Comparison of ENCODE assay signal across 1 cellular context in the genomic region with DNA sequence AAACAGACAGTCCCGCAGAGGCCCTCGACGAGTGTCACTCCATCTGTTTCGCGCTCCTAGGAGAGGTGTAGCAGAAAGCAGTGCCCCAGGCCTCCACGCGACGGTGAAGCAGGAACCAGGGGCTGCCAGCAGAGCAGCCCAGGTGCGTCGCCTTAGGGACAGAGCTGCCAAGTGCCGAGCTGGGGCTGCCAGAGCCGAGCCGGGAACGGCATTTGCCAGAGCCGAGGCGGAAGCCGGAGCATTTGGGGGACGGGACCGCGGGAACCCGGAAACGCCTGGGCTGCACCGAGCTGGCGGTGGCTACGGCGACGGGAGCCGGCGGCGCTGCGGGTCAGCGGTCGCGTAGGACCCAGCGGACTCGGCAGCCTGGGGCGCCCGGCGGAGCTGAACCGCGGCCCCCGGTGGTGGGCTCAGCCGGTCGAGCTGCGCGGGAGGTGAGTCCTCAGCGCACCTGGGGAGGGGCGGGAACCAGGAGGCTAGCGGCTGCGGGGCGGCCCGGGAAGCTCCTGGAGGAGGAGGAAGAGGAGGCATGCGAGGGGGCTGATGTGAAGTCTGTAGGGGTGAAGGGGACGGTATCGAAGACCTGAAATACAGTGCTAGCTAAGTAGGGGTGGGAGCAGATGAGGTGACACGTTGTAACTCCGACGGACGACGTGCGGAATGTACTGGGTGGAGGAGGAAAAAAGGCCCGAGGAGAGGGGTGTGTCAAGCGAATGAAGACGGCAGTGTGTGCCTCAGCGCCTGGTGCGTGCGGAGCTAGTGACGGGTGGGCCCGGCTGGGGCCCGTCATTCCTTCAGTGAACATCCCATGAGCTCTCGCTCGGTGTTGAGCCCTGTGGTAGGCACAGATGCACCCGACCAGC.
A peak's percentile ranks its signal among the peaks of the same experiment; 100 is the strongest.
TF ChIP-seq lines count a peak whose summit lies in the region.

A gene (plus strand): TSS at position 268 of the 863 bp plus-strand sequence. CDS start 23,559 bp downstream, outside the sequence.

TF ChIP-seq in HepG2, 621 proteins besides CTCF, POLR2A, EP300 and RAD21 (continued from another document and continues in another):
- TF ChIP-seq, protein P1, sequence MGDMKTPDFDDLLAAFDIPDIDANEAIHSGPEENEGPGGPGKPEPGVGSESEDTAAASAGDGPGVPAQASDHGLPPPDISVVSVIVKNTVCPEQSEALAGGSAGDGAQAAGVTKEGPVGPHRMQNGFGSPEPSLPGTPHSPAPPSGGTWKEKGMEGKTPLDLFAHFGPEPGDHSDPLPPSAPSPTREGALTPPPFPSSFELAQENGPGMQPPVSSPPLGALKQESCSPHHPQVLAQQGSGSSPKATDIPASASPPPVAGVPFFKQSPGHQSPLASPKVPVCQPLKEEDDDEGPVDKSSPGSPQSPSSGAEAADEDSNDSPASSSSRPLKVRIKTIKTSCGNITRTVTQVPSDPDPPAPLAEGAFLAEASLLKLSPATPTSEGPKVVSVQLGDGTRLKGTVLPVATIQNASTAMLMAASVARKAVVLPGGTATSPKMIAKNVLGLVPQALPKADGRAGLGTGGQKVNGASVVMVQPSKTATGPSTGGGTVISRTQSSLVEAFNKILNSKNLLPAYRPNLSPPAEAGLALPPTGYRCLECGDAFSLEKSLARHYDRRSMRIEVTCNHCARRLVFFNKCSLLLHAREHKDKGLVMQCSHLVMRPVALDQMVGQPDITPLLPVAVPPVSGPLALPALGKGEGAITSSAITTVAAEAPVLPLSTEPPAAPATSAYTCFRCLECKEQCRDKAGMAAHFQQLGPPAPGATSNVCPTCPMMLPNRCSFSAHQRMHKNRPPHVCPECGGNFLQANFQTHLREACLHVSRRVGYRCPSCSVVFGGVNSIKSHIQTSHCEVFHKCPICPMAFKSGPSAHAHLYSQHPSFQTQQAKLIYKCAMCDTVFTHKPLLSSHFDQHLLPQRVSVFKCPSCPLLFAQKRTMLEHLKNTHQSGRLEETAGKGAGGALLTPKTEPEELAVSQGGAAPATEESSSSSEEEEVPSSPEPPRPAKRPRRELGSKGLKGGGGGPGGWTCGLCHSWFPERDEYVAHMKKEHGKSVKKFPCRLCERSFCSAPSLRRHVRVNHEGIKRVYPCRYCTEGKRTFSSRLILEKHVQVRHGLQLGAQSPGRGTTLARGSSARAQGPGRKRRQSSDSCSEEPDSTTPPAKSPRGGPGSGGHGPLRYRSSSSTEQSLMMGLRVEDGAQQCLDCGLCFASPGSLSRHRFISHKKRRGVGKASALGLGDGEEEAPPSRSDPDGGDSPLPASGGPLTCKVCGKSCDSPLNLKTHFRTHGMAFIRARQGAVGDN (CRISPR knock-in tag; IDR thresholded peaks at IDR 0.05): peak; percentile 99
- TF ChIP-seq, protein P2, sequence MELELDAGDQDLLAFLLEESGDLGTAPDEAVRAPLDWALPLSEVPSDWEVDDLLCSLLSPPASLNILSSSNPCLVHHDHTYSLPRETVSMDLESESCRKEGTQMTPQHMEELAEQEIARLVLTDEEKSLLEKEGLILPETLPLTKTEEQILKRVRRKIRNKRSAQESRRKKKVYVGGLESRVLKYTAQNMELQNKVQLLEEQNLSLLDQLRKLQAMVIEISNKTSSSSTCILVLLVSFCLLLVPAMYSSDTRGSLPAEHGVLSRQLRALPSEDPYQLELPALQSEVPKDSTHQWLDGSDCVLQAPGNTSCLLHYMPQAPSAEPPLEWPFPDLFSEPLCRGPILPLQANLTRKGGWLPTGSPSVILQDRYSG (CRISPR knock-in tag; IDR thresholded peaks at IDR 0.05): no peak
- no peak for TF ChIP-seq ZNF530 (CRISPR knock-in tag; IDR thresholded peaks at IDR 0.05; ENCODE audit: low read depth)
- 0 out of 2 replicates have a peak, but pooled peaks have one; percentile 85 for TF ChIP-seq ZNF333 (CRISPR knock-in tag; IDR thresholded peaks at IDR 0.05; ENCODE audit: borderline replicate concordance)
- peak; percentile 79 for TF ChIP-seq ETV5 (CRISPR knock-in tag; IDR thresholded peaks at IDR 0.05; ENCODE audit: borderline replicate concordance)
- peak; percentile 99 for TF ChIP-seq ZNF816 (CRISPR knock-in tag; IDR thresholded peaks at IDR 0.05; ENCODE audit: borderline replicate concordance)
- TF ChIP-seq ZNF713 (CRISPR knock-in tag; IDR thresholded peaks at IDR 0.05): peak; percentile 96; the same call in 1 of the 2 replicates
- TF ChIP-seq ZNF672 (CRISPR knock-in tag; IDR thresholded peaks at IDR 0.05): no peak; the same call in 1 of the 2 replicates
- TF ChIP-seq, protein P3, sequence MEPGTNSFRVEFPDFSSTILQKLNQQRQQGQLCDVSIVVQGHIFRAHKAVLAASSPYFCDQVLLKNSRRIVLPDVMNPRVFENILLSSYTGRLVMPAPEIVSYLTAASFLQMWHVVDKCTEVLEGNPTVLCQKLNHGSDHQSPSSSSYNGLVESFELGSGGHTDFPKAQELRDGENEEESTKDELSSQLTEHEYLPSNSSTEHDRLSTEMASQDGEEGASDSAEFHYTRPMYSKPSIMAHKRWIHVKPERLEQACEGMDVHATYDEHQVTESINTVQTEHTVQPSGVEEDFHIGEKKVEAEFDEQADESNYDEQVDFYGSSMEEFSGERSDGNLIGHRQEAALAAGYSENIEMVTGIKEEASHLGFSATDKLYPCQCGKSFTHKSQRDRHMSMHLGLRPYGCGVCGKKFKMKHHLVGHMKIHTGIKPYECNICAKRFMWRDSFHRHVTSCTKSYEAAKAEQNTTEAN (CRISPR knock-in tag; conservative IDR thresholded peaks at IDR 0.05): peak; percentile 67
- TF ChIP-seq CAMTA2 (CRISPR knock-in tag; IDR thresholded peaks at IDR 0.05; ENCODE audit: borderline replicate concordance): peak; percentile 83; the same call in 1 of the 2 replicates
- TF ChIP-seq TRIM24 (CRISPR knock-in tag; IDR thresholded peaks at IDR 0.05): no peak
- 0 out of 2 replicates have a peak, but pooled peaks have one; percentile 86 for TF ChIP-seq PAWR (CRISPR knock-in tag; IDR thresholded peaks at IDR 0.05; ENCODE audit: borderline replicate concordance)
- TF ChIP-seq, protein P4, sequence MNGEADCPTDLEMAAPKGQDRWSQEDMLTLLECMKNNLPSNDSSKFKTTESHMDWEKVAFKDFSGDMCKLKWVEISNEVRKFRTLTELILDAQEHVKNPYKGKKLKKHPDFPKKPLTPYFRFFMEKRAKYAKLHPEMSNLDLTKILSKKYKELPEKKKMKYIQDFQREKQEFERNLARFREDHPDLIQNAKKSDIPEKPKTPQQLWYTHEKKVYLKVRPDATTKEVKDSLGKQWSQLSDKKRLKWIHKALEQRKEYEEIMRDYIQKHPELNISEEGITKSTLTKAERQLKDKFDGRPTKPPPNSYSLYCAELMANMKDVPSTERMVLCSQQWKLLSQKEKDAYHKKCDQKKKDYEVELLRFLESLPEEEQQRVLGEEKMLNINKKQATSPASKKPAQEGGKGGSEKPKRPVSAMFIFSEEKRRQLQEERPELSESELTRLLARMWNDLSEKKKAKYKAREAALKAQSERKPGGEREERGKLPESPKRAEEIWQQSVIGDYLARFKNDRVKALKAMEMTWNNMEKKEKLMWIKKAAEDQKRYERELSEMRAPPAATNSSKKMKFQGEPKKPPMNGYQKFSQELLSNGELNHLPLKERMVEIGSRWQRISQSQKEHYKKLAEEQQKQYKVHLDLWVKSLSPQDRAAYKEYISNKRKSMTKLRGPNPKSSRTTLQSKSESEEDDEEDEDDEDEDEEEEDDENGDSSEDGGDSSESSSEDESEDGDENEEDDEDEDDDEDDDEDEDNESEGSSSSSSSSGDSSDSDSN (CRISPR knock-in tag; IDR thresholded peaks at IDR 0.05): peak; percentile 100
- TF ChIP-seq MATR3 (CRISPR knock-in tag; IDR thresholded peaks at IDR 0.05): no peak; the same call in 1 of the 2 replicates
- TF ChIP-seq, protein P5, sequence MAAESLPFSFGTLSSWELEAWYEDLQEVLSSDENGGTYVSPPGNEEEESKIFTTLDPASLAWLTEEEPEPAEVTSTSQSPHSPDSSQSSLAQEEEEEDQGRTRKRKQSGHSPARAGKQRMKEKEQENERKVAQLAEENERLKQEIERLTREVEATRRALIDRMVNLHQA (CRISPR knock-in tag; IDR thresholded peaks at IDR 0.05): no peak
- peak; percentile 89 for TF ChIP-seq ZNF883 (CRISPR knock-in tag; IDR thresholded peaks at IDR 0.05; ENCODE audit: not compliant biosample characterization)
- no peak for TF ChIP-seq NFKBIZ (CRISPR knock-in tag; IDR thresholded peaks at IDR 0.05)
- TF ChIP-seq, protein P6, sequence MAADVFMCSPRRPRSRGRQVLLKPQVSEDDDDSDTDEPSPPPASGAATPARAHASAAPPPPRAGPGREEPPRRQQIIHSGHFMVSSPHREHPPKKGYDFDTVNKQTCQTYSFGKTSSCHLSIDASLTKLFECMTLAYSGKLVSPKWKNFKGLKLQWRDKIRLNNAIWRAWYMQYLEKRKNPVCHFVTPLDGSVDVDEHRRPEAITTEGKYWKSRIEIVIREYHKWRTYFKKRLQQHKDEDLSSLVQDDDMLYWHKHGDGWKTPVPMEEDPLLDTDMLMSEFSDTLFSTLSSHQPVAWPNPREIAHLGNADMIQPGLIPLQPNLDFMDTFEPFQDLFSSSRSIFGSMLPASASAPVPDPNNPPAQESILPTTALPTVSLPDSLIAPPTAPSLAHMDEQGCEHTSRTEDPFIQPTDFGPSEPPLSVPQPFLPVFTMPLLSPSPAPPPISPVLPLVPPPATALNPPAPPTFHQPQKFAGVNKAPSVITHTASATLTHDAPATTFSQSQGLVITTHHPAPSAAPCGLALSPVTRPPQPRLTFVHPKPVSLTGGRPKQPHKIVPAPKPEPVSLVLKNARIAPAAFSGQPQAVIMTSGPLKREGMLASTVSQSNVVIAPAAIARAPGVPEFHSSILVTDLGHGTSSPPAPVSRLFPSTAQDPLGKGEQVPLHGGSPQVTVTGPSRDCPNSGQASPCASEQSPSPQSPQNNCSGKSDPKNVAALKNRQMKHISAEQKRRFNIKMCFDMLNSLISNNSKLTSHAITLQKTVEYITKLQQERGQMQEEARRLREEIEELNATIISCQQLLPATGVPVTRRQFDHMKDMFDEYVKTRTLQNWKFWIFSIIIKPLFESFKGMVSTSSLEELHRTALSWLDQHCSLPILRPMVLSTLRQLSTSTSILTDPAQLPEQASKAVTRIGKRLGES (CRISPR knock-in tag; IDR thresholded peaks at IDR 0.05; ENCODE audit: borderline replicate concordance): peak; percentile 52; the same call in 1 of the 2 replicates
- TF ChIP-seq, protein P7, sequence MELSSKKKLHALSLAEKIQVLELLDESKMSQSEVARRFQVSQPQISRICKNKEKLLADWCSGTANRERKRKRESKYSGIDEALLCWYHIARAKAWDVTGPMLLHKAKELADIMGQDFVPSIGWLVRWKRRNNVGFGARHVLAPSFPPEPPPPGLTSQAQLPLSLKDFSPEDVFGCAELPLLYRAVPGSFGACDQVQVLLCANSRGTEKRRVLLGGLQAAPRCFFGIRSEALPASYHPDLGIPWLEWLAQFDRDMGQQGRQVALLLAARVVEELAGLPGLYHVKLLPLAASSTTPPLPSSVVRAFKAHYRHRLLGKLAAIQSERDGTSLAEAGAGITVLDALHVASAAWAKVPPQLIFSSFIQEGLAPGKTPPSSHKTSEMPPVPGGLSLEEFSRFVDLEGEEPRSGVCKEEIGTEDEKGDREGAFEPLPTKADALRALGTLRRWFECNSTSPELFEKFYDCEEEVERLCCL (CRISPR knock-in tag; IDR thresholded peaks at IDR 0.05; ENCODE audit: borderline replicate concordance): 0 out of 2 replicates have a peak, but pooled peaks have one; percentile 65
- peak; percentile 98 for TF ChIP-seq ELF3 (CRISPR knock-in tag; IDR thresholded peaks at IDR 0.05)
- peak; percentile 90 for TF ChIP-seq STAT5B (CRISPR knock-in tag; IDR thresholded peaks at IDR 0.05)
- TF ChIP-seq ZBTB7A (CRISPR knock-in tag; IDR thresholded peaks at IDR 0.05): no peak; the same call in 1 of the 2 replicates
- TF ChIP-seq, protein P8, sequence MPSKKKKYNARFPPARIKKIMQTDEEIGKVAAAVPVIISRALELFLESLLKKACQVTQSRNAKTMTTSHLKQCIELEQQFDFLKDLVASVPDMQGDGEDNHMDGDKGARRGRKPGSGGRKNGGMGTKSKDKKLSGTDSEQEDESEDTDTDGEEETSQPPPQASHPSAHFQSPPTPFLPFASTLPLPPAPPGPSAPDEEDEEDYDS (CRISPR knock-in tag; IDR thresholded peaks at IDR 0.05): peak; percentile 48
- peak; percentile 89 for TF ChIP-seq KLF6 (CRISPR knock-in tag; IDR thresholded peaks at IDR 0.05)
- TF ChIP-seq ZC3H13 (CRISPR knock-in tag; IDR thresholded peaks at IDR 0.05): peak; percentile 84
- peak; percentile 37; the same call in 1 of the 2 replicates for TF ChIP-seq ZZZ3 (CRISPR knock-in tag; IDR thresholded peaks at IDR 0.05; ENCODE audit: borderline replicate concordance)
- TF ChIP-seq IKZF1 (IDR thresholded peaks at IDR 0.05): no peak
- peak; percentile 84 for TF ChIP-seq YEATS2 (CRISPR knock-in tag; IDR thresholded peaks at IDR 0.05; ENCODE audit: borderline replicate concordance)
- TF ChIP-seq ZNF563 (CRISPR knock-in tag; IDR thresholded peaks at IDR 0.05): peak; percentile 96
- TF ChIP-seq, protein P9, sequence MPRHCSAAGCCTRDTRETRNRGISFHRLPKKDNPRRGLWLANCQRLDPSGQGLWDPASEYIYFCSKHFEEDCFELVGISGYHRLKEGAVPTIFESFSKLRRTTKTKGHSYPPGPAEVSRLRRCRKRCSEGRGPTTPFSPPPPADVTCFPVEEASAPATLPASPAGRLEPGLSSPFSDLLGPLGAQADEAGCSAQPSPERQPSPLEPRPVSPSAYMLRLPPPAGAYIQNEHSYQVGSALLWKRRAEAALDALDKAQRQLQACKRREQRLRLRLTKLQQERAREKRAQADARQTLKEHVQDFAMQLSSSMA (CRISPR knock-in tag; IDR thresholded peaks at IDR 0.05): peak; percentile 82
